ENCODE assay signal across 19 cellular contexts in genomic region chr5:59615272-59615671, GRCh38.
A peak's percentile ranks its signal among the peaks of the same experiment; 100 is the strongest.
DNase-seq lines count a peak whose midpoint lies in the region; ATAC-seq, FAIRE-seq and TF ChIP-seq lines count a peak whose summit lies in the region.
"Had no signal": no experiment of that assay in that cellular context is flagged by ENCODE, and none has a peak within 500 bp of the region (broad histone marks: within the 10 kb centered on the region; RNA-seq: fewer than 3 reads in every experiment).

No MANE protein-coding gene starts in this region.

- no peak overlapping the region for H3K4me3 ChIP-seq in GM23338
- no peak overlapping the region for H3K4me3 ChIP-seq in endothelial cell of umbilical vein (replicated peaks in 1 of 3; ENCODE audit: insufficient read depth in 1 of 3, low read depth in 1 of 3, low read length in 3 of 3)
- H3K4me3 ChIP-seq: BLaER1, MG63 had no signal

- H3K4me1 Mint-ChIP-seq in GM23338 (peaks cover 22% of the 10 kb centered on the region), osteocyte (ENCODE audit: unreplicated experiment) (peaks cover 20% of the 10 kb centered on the region)
- H3K4me1 Mint-ChIP-seq: activated CD4-positive, alpha-beta T cell treated with anti-CD3 and anti-CD28 coated beads for 36 hours had no signal

- POLR2A ChIA-PET in endothelial cell of umbilical vein (lab: Charles Lee), result no interaction called here

- H3K27ac ChIP-seq in GM23338 (ENCODE audit: low read depth) (no peak overlapping the region), endothelial cell of umbilical vein (ENCODE audit: insufficient read depth, low read depth, low read length) (no peak overlapping the region)
- H3K27ac ChIP-seq: BLaER1 had no signal

- H3K27me3 ChIP-seq in GM23338 (ENCODE audit: insufficient read depth) (no peaks in the 10 kb centered on the region), endothelial cell of umbilical vein (ENCODE audit: control insufficient read depth in 2 of 2, insufficient read depth in 2 of 2, low read length in 2 of 2) (no peaks in the 10 kb centered on the region)
- H3K27me3 ChIP-seq: BLaER1, MG63 had no signal

- no peaks in the 10 kb centered on the region for H3F3A ChIP-seq in GM23338 (replicated peaks; ENCODE audit: low read depth)

- no peak overlapping the region for H3K9ac ChIP-seq in endothelial cell of umbilical vein (replicated peaks; ENCODE audit: extremely low read depth, insufficient read depth, low read length)
- H3K9ac ChIP-seq: BLaER1 had no signal

- dilution Hi-C loops in endothelial cell of umbilical vein (cut with MboI; ENCODE audit: extremely low pct_ligation_motif_present, low sequenced_read_pairs), result no loop called here

- peak overlapping the region; percentile 38; the same call in 1 of the 2 replicates for H3K27ac Mint-ChIP-seq in GM23338
- H3K27ac Mint-ChIP-seq in osteocyte (ENCODE audit: unreplicated experiment), result peak overlapping the region; percentile 64
- H3K27ac Mint-ChIP-seq: activated CD4-positive, alpha-beta T cell treated with anti-CD3 and anti-CD28 coated beads for 36 hours; activated naive CD4-positive, alpha-beta T cell treated with anti-CD3 and anti-CD28 coated beads for 36 hours; nephron progenitor cell had no signal

- H3K36me3 ChIP-seq in GM23338 (ENCODE audit: insufficient read depth) (no peaks in the 10 kb centered on the region), endothelial cell of umbilical vein (ENCODE audit: control insufficient read depth in 2 of 2, extremely low read depth in 1 of 2, insufficient read depth in 2 of 2, low read length in 2 of 2) (no peaks in the 10 kb centered on the region)
- H3K36me3 ChIP-seq: BLaER1, MG63 had no signal

- H3K4me3 Mint-ChIP-seq in GM23338 (no peak overlapping the region), osteocyte (ENCODE audit: unreplicated experiment) (no peak overlapping the region)
- H3K4me3 Mint-ChIP-seq: activated CD4-positive, alpha-beta T cell treated with anti-CD3 and anti-CD28 coated beads for 36 hours; activated naive CD4-positive, alpha-beta T cell treated with anti-CD3 and anti-CD28 coated beads for 36 hours; nephron progenitor cell had no signal

- H3K36me3 Mint-ChIP-seq in GM23338 (ENCODE audit: low read depth) (no peaks in the 10 kb centered on the region), osteocyte (ENCODE audit: unreplicated experiment) (no peaks in the 10 kb centered on the region)

- H3K9me3 Mint-ChIP-seq in GM23338 (no peaks in the 10 kb centered on the region; the same call in 2 of the 3 replicates), osteocyte (ENCODE audit: unreplicated experiment) (peaks cover 5% of the 10 kb centered on the region)
- H3K9me3 Mint-ChIP-seq: activated naive CD4-positive, alpha-beta T cell treated with anti-CD3 and anti-CD28 coated beads for 36 hours; nephron progenitor cell had no signal

- no peaks in the 10 kb centered on the region for H3K9me3 ChIP-seq in endothelial cell of umbilical vein (replicated peaks; ENCODE audit: control insufficient read depth, insufficient read depth, low read length)
- H3K9me3 ChIP-seq: BLaER1, MG63 had no signal

- FAIRE-seq in endothelial cell of umbilical vein (lab: Jason Lieb, UNC) (peak; percentile 63), GM19239 (lab: Jason Lieb, UNC) (no peak)

- CTCF ChIA-PET in endothelial cell of umbilical vein (lab: Charles Lee), result interaction anchor here (0.9 to 1.3 kb wide), 2 partner anchors 11 to 32 kb away, joined by 3 to 4 read pairs; no protein-coding TSS in a partner anchor

- H3K9me2 ChIP-seq in GM23338 (ENCODE audit: insufficient read depth), result peaks cover 13% of the 10 kb centered on the region

- BruUV-seq in endothelial cell of umbilical vein (replicated peaks; lab: Mats Ljungman, UMichigan), result no TSS peak

- H3K9me1 ChIP-seq in endothelial cell of umbilical vein (replicated peaks; ENCODE audit: control insufficient read depth, extremely low read depth, insufficient read depth, low read length), result no peaks in the 10 kb centered on the region

- H3K79me2 ChIP-seq in GM23338 (replicated peaks; ENCODE audit: insufficient read depth) (no peaks in the 10 kb centered on the region), endothelial cell of umbilical vein (ENCODE audit: control insufficient read depth, insufficient read depth, low read length) (no peaks in the 10 kb centered on the region)

- TF ChIP-seq CTCF in GM23338 (conservative IDR thresholded peaks at IDR 0.05; ENCODE audit: low read depth in 2 of 2), result no peak
- no peak for TF ChIP-seq CTCF in endothelial cell of umbilical vein (IDR thresholded peaks at IDR 0.05; ENCODE audit: extremely low read depth in 1 of 2, insufficient read depth in 1 of 2, low read depth in 1 of 2, low read length in 2 of 2)
- no peak for TF ChIP-seq CTCF in osteocyte (IDR thresholded peaks at IDR 0.05)

- H3K27me3 Mint-ChIP-seq in GM23338 (ENCODE audit: insufficient read depth, low read depth, poor library complexity) (no peaks in the 10 kb centered on the region), osteocyte (ENCODE audit: unreplicated experiment) (no peaks in the 10 kb centered on the region)

- ATAC-seq in GM23338 (no peak), HG02798 (IDR thresholded peaks at IDR 0.05; ENCODE audit: poor library complexity, unreplicated experiment) (no peak), HG02981 (IDR thresholded peaks at IDR 0.05; ENCODE audit: unreplicated experiment) (no peak), HG03460 (IDR thresholded peaks at IDR 0.05; ENCODE audit: unreplicated experiment) (no peak)
- ATAC-seq: activated CD4-positive, alpha-beta T cell treated with anti-CD3 and anti-CD28 coated beads for 36 hours had no signal

- H3K4me2 ChIP-seq in GM23338 (0 out of 2 replicates have a peak overlapping the region, but pooled peaks have one; percentile 22), endothelial cell of umbilical vein (ENCODE audit: insufficient read depth, low read length) (no peak overlapping the region)
- H3K4me2 ChIP-seq: BLaER1 had no signal

- TF ChIP-seq POLR2A in endothelial cell of umbilical vein (IDR thresholded peaks at IDR 0.05; ENCODE audit: low read depth, low read length), result no peak

- no peak for DNase-seq in GM23338 (ENCODE audit: low spot score)
- peak; percentile 19 for DNase-seq in RKO (ENCODE audit: low spot score)
- DNase-seq in endothelial cell of umbilical vein (ENCODE audit: low read depth, low spot score), result no peak
- no peak for DNase-seq in osteocyte (ENCODE audit: extremely low spot score, unreplicated experiment)
- no peak for DNase-seq in GM19239 (ENCODE audit: insufficient read length, low spot score)
- DNase-seq: activated CD4-positive, alpha-beta T cell treated with anti-CD3 and anti-CD28 coated beads for 36 hours; activated naive CD4-positive, alpha-beta T cell treated with anti-CD3 and anti-CD28 coated beads for 36 hours; effector memory CD4-positive, alpha-beta T cell; MG63; NCI-H2029; NCI-H774; nephron progenitor cell; retina; SHP77; stimulated activated CD4-positive, alpha-beta T cell treated with anti-CD3 and anti-CD28 coated beads, Interleukin-2, amount 100 ng/mL, for 24 hours had no signal

- intact Hi-C loops in endothelial cell of umbilical vein (cut with micrococcal nuclease), result no loop called here

- H2AFZ ChIP-seq in GM23338 (no peak overlapping the region), endothelial cell of umbilical vein (ENCODE audit: low read depth, low read length) (no peak overlapping the region)

- peaks cover 33% of the 10 kb centered on the region for H3K4me1 ChIP-seq in GM23338 (ENCODE audit: insufficient read depth)
- no peaks in the 10 kb centered on the region for H3K4me1 ChIP-seq in endothelial cell of umbilical vein (ENCODE audit: control insufficient read depth, extremely low read depth, insufficient read depth, low read length)

- H4K20me1 ChIP-seq in GM23338 (replicated peaks; ENCODE audit: insufficient read depth) (no peaks in the 10 kb centered on the region), endothelial cell of umbilical vein (replicated peaks; ENCODE audit: control insufficient read depth, extremely low read depth, insufficient read depth, low read length) (no peaks in the 10 kb centered on the region)
- H4K20me1 ChIP-seq: BLaER1 had no signal

TF ChIP-seq in GM23338, 12 proteins besides CTCF, POLR2A, EP300 and RAD21 (continues in another document):
- no peak for TF ChIP-seq JUNB (IDR thresholded peaks at IDR 0.05; ENCODE audit: unreplicated experiment)
- no peak for TF ChIP-seq POLR2AphosphoS5 (IDR thresholded peaks at IDR 0.05; ENCODE audit: low read depth)
- no peak for TF ChIP-seq EZH2phosphoT487 (IDR thresholded peaks at IDR 0.05; ENCODE audit: unreplicated experiment)
- no peak for TF ChIP-seq ZNF114 (CRISPR knock-in tag; IDR thresholded peaks at IDR 0.05)
- no peak for TF ChIP-seq ZNF331 (CRISPR knock-in tag; IDR thresholded peaks at IDR 0.05; ENCODE audit: low read depth)
- TF ChIP-seq STAT1 (IDR thresholded peaks at IDR 0.05; ENCODE audit: unreplicated experiment), result no peak
- TF ChIP-seq, protein P1, sequence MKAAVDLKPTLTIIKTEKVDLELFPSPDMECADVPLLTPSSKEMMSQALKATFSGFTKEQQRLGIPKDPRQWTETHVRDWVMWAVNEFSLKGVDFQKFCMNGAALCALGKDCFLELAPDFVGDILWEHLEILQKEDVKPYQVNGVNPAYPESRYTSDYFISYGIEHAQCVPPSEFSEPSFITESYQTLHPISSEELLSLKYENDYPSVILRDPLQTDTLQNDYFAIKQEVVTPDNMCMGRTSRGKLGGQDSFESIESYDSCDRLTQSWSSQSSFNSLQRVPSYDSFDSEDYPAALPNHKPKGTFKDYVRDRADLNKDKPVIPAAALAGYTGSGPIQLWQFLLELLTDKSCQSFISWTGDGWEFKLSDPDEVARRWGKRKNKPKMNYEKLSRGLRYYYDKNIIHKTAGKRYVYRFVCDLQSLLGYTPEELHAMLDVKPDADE (IDR thresholded peaks at IDR 0.05), result no peak

TF ChIP-seq in endothelial cell of umbilical vein, 7 proteins besides CTCF, POLR2A, EP300 and RAD21:
- TF ChIP-seq FOS (IDR thresholded peaks at IDR 0.05; ENCODE audit: borderline replicate concordance, insufficient read depth, low read length) (no peak), POLR2AphosphoS5 (IDR thresholded peaks at IDR 0.05; ENCODE audit: insufficient read depth, low read depth, low read length) (no peak), MYC (IDR thresholded peaks at IDR 0.05; ENCODE audit: low read depth, low read length) (no peak), MAX (IDR thresholded peaks at IDR 0.05; ENCODE audit: insufficient read depth, insufficient read length) (no peak), GATA2 (IDR thresholded peaks at IDR 0.05; ENCODE audit: insufficient read depth, insufficient read length, low read depth, low read length) (no peak), EZH2 (IDR thresholded peaks at IDR 0.05; ENCODE audit: borderline replicate concordance, low read depth, low read length, severe bottlenecking) (no peak), JUN (IDR thresholded peaks at IDR 0.05; ENCODE audit: borderline replicate concordance, insufficient read depth, insufficient read length, low read depth) (no peak)
TF ChIP-seq in endothelial cell of umbilical vein: peak in this region for 0.
